ENCODE assay signal across 8 cellular contexts in the genomic region with DNA sequence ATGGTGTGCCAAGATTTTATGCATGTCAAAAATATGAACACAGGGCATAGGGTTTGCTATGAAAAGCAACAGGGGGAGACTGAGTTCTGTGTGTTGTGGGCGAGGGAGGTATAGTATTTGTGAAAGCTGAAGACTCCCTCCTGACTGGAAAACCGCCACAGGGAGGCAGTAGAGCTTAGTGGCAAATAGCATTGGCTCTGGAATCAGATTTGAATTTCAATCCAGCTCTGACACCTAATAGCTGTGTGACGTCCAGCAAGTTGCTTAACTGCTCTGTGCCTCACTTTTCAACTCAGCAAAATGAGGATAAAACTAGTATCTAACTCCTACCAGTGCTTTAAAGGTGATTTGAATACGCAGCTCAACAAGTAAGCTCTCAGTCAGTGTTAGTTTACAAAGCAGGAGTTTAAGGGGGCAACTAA. TPM values are rescaled to one million over a fixed set of nuclear protein-coding genes. Genes with fewer than 3 reads are reported as not detected.
DNase-seq lines count a peak whose midpoint lies in the region; ATAC-seq, FAIRE-seq and TF ChIP-seq lines count a peak whose summit lies in the region.

No MANE protein-coding gene starts in this region.

- TF ChIP-seq POLR2A in erythroblast (IDR thresholded peaks at IDR 0.05; ENCODE audit: low read length), result no peak
- TF ChIP-seq POLR2A in GM12892 (IDR thresholded peaks at IDR 0.05; ENCODE audit: low read depth, low read length), result no peak

- ATAC-seq in GM18861 (IDR thresholded peaks at IDR 0.05; ENCODE audit: unreplicated experiment), result no peak

- FAIRE-seq in GM12892 (lab: Jason Lieb, UNC), result no peak

- DNase-seq in CD1c-positive myeloid dendritic cell (ENCODE audit: extremely low spot score) (peak; percentile 35), HT-29 (ENCODE audit: low spot score) (peak; percentile 58), erythroblast (lab: John Stamatoyannopoulos, UW) (peak; percentile 42 to 49), GM12892 (ENCODE audit: insufficient read length) (no peak), glomerular visceral epithelial cell (ENCODE audit: extremely low spot score) (no peak)
- DNase-seq in activated CD4-positive, alpha-beta T cell treated with anti-CD3 and anti-CD28 coated beads for 4 hours, result peak; percentile 28 to 47
- DNase-seq in stimulated activated CD4-positive, alpha-beta T cell treated with anti-CD3 and anti-CD28 coated beads, TNF-alpha, amount 100 ng/mL, for 1 hour (ENCODE audit: low read depth in 3 of 3, low spot score in 1 of 3), result peak in 2 of 3 donors; percentile 6 to 11

RNA-seq across cellular contexts. Expression of gene KPNA2, which starts 22.0 kb away (rescaled TPM):
- total RNA-seq in HT-29 (2014; rRNA removed; shearing (Covaris generic)), result 148 and 150 TPM in 2 replicates
- polyA plus RNA-seq in GM12892 (2012; ENCODE audit: missing spikeins), result 88.5 TPM

Comparison
In these comparisons a context has a peak if more than half of its experiments do, and no peak if none do; other contexts are left out.
1. DNase-seq: peak in CD1c-positive myeloid dendritic cell (single experiment), HT-29 (single experiment), activated CD4-positive, alpha-beta T cell treated with anti-CD3 and anti-CD28 coated beads for 4 hours (2 of 2), erythroblast (2 of 2) and stimulated activated CD4-positive, alpha-beta T cell treated with anti-CD3 and anti-CD28 coated beads, TNF-alpha, amount 100 ng/mL, for 1 hour (2 of 3); none in GM12892 (single experiment) and glomerular visceral epithelial cell (single experiment).